22 cellular contexts compared by ENCODE assay signal in genomic region chr3:56453027-56453426, GRCh38. TPM values are rescaled to one million over a fixed set of nuclear protein-coding genes. Genes with fewer than 3 reads are reported as not detected.
DNase-seq lines count a peak whose midpoint lies in the region; ATAC-seq and TF ChIP-seq lines count a peak whose summit lies in the region.
"Had no signal": no experiment of that assay in that cellular context is flagged by ENCODE, and none has a peak within 500 bp of the region (broad histone marks: within the 10 kb centered on the region; RNA-seq: fewer than 3 reads in every experiment).

No MANE protein-coding gene starts in this region.

- peaks cover 29% of the 10 kb centered on the region for H3K4me1 Mint-ChIP-seq in WTC11

- CTCF ChIA-PET in WTC11 (lab: Charles Lee): interaction anchor here (1.0 to 1.5 kb wide), 2 partner anchors 106 to 113 kb away, joined by 3 to 5 read pairs; no protein-coding TSS in a partner anchor

- POLR2A ChIA-PET in WTC11 (lab: Charles Lee): interaction anchor here (1.0 kb wide), 1 partner anchor 14 kb away, joined by 3 read pairs; no protein-coding TSS in a partner anchor

- H3K36me3 Mint-ChIP-seq in WTC11: no peaks in the 10 kb centered on the region
- H3K36me3 Mint-ChIP-seq: CD8-positive, alpha-beta T cell had no signal

- ATAC-seq in WTC11: peak; percentile 74
- no peak for ATAC-seq in HG03439 (IDR thresholded peaks at IDR 0.05; ENCODE audit: unreplicated experiment)
- ATAC-seq: CD8-positive, alpha-beta T cell; GM12878 had no signal

- H3K4me3 Mint-ChIP-seq in WTC11: no peak overlapping the region
- H3K4me3 Mint-ChIP-seq: CD8-positive, alpha-beta T cell; HFFc6 had no signal

- H3K4me3 ChIP-seq in HFF-Myc (replicated peaks; ENCODE audit: low read depth, low read length): no peak overlapping the region
- H3K4me3 ChIP-seq: GM12878, GM23248 had no signal

- no peaks in the 10 kb centered on the region for H3K9me3 Mint-ChIP-seq in WTC11
- H3K9me3 Mint-ChIP-seq: CD8-positive, alpha-beta T cell had no signal

- no peak overlapping the region for H3K27ac Mint-ChIP-seq in WTC11
- H3K27ac Mint-ChIP-seq: CD8-positive, alpha-beta T cell; HFFc6 had no signal

- no peak for TF ChIP-seq CTCF in HFF-Myc (IDR thresholded peaks at IDR 0.05; ENCODE audit: low read depth, low read length, missing control alignments)
- TF ChIP-seq CTCF in WTC11 (IDR thresholded peaks at IDR 0.05): no peak

- peak; percentile 23 for DNase-seq in H4 (ENCODE audit: low spot score)
- DNase-seq in HFF-Myc (ENCODE audit: extremely low read depth, low read depth): peak; percentile 3
- DNase-seq in OCI-M1 (lab: John Stamatoyannopoulos, UW): peak; percentile 23
- no peak for DNase-seq in WTC11 (ENCODE audit: low spot score)
- no peak for DNase-seq in NCI-H146 (lab: John Stamatoyannopoulos, UW)
- no peak for DNase-seq in NCI-H526 (lab: John Stamatoyannopoulos, UW)
- no peak for DNase-seq in NCI-H128 (lab: John Stamatoyannopoulos, UW; ENCODE audit: unreplicated experiment)
- DNase-seq: CD8-positive, alpha-beta T cell; GDM1; GM23248; HFFc6; IMR-90; Karpas-422; NCI-H1105; NCI-H187; NCI-H510A; NK-92 treated with Interleukin-12 subunit alpha and Interleukin-12 subunit beta, amount 100 ng/mL, for 24 hours; T-helper 1 cell; T1000 had no signal

- no peaks in the 10 kb centered on the region; the same call in 1 of the 2 replicates for H3K27me3 Mint-ChIP-seq in WTC11 (ENCODE audit: low read depth)

TF ChIP-seq in WTC11, 78 proteins besides CTCF, POLR2A, EP300 and RAD21:
- peak; percentile 78 for TF ChIP-seq USF2 (CRISPR knock-in tag; IDR thresholded peaks at IDR 0.05)
- TF ChIP-seq, protein P1, sequence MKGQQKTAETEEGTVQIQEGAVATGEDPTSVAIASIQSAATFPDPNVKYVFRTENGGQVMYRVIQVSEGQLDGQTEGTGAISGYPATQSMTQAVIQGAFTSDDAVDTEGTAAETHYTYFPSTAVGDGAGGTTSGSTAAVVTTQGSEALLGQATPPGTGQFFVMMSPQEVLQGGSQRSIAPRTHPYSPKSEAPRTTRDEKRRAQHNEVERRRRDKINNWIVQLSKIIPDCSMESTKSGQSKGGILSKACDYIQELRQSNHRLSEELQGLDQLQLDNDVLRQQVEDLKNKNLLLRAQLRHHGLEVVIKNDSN (CRISPR knock-in tag; IDR thresholded peaks at IDR 0.05): peak; percentile 29; the same call in 1 of the 2 replicates
- TF ChIP-seq ZNF425 (CRISPR knock-in tag; conservative IDR thresholded peaks at IDR 0.05): no peak

RNA-seq across cellular contexts. Expression of gene ERC2, which starts 15.2 kb away (rescaled TPM):
- 0.18 and 1.6 TPM in 2 replicates for total RNA-seq in H4 (2014; rRNA removed; shearing (Covaris generic))
- 18.6 to 23.5 TPM (median 18.8 TPM) in 3 replicates for total RNA-seq in WTC11 (2021)
- total RNA-seq: CD8-positive, alpha-beta T cell; GM23248; HT-29 had no signal

Comparison
In these comparisons a context has a peak if more than half of its experiments do, and no peak if none do; other contexts are left out.
1. DNase-seq: peak in H4 (single experiment), HFF-Myc (single experiment) and OCI-M1 (single experiment); none in WTC11 (single experiment), NCI-H146 (single experiment), NCI-H526 (0 of 2) and NCI-H128 (single experiment).